ENCODE assay signal across 17 cellular contexts in the genomic region with DNA sequence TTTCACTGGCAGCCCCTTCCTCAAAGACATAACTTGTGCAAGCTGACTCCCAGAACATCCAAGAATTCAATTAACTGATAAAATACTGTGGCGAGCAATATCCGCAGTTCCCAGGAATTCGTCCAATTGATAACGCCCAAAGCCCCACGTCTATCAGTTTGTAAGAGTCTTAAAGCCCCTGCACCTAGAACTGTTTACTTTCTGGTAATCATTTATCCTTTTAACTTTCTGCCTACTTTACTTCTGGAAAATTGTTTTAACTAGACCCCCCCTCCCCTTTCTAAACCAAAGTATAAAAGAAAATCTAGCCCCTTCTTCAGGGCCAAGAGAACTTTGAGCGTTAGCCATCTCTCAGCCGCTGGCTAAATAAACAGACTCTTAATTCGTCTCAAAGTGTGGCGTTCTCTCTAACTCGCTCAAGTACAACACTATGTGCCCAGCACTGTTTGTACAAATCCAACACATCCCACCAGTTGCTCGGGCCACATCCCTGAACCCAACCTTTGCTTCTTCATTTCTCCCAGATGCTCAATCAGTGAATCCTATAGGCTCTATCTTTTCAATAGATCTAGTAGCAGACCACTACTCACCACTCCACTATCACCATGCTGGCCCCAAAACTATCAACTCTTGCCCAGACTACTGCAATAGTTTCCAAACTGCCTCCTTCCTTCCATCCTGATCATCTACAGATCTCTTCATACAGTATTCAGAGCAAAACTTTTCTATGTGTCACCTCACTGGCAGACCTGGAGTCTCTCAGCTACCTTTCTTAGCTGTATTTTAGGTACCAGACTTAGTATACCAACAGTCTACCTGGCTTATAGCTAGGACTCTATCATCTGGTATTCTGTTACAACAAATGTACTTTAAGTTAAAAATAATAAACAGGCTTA. TPM values are rescaled to one million over a fixed set of nuclear protein-coding genes. Genes with fewer than 3 reads are reported as not detected.
DNase-seq lines count a peak whose midpoint lies in the region; ATAC-seq and TF ChIP-seq lines count a peak whose summit lies in the region.
"Had no signal": no experiment of that assay in that cellular context is flagged by ENCODE, and none has a peak within 500 bp of the region (broad histone marks: within the 10 kb centered on the region; RNA-seq: fewer than 3 reads in every experiment).

No MANE protein-coding gene starts in this region.

- peaks cover 12% of the 10 kb centered on the region for H3K79me2 ChIP-seq in PC-3 (ENCODE audit: low read length)
- H3K79me2 ChIP-seq in hepatocyte, result peaks cover 10% of the 10 kb centered on the region

- H3K4me2 ChIP-seq in PC-3 (ENCODE audit: low read length) (peak overlapping the region; percentile 61; the same call in 1 of the 2 replicates), hepatocyte (peak overlapping the region; percentile 49)

- BruUV-seq in PC-3 (replicated peaks; lab: Mats Ljungman, UMichigan), result no TSS peak

- H2AFZ ChIP-seq in PC-3 (ENCODE audit: low read length), result no peak overlapping the region
- H2AFZ ChIP-seq in hepatocyte, result peak overlapping the region; percentile 10

- H3K9me3 ChIP-seq in PC-3 (ENCODE audit: low read length), result no peaks in the 10 kb centered on the region
- H3K9me3 ChIP-seq in hepatocyte (ENCODE audit: low read depth), result no peaks in the 10 kb centered on the region
- H3K9me3 ChIP-seq in mucosa of stomach (ENCODE audit: control insufficient read depth, low read length), result no peaks in the 10 kb centered on the region
- H3K9me3 ChIP-seq in upper lobe of left lung, result no peaks in the 10 kb centered on the region

- WGBS in hepatocyte (ENCODE audit: low lambda C conversion rate, missing lambda C conversion rate), result 40% methylated on average over 11 of the region's 11 CpGs
- 57 to 61% methylated on average over 11 of the region's 11 CpGs for WGBS in upper lobe of left lung, 2 donors

- no peak overlapping the region for H3K27ac ChIP-seq in PC-3 (ENCODE audit: low read length)
- H3K27ac ChIP-seq in hepatocyte, result peak overlapping the region; percentile 74
- H3K27ac ChIP-seq in upper lobe of left lung, result peak overlapping the region; percentile 2 to 65 (median 15)
- H3K27ac ChIP-seq: RWPE1 had no signal

- no peak for TF ChIP-seq EP300 in upper lobe of left lung (IDR thresholded peaks at IDR 0.05)

- H4K20me1 ChIP-seq in PC-3 (ENCODE audit: low read length) (peaks cover 8% of the 10 kb centered on the region), hepatocyte (ENCODE audit: insufficient read depth, poor library complexity, severe bottlenecking) (no peaks in the 10 kb centered on the region)

- POLR2A ChIA-PET in PC-3 (lab: Charles Lee; ENCODE audit: unreplicated experiment), result no interaction called here

- TF ChIP-seq POLR2A in upper lobe of left lung (IDR thresholded peaks at IDR 0.05), result no peak

- H3K36me3 ChIP-seq in PC-3 (ENCODE audit: low read depth, low read length) (no peaks in the 10 kb centered on the region), hepatocyte (replicated peaks; ENCODE audit: insufficient read depth, low read depth) (no peaks in the 10 kb centered on the region), mucosa of stomach (ENCODE audit: control insufficient read depth, insufficient read depth, low read length) (no peaks in the 10 kb centered on the region), upper lobe of left lung (no peaks in the 10 kb centered on the region)

- TF ChIP-seq CTCF in PC-3 (conservative IDR thresholded peaks at IDR 0.05; ENCODE audit: low read depth, low read length) (no peak), hepatocyte (IDR thresholded peaks at IDR 0.05; ENCODE audit: poor library complexity) (no peak), upper lobe of left lung (IDR thresholded peaks at IDR 0.05) (no peak)

- no peak for DNase-seq in PC-3
- DNase-seq in hepatocyte (ENCODE audit: low spot score), result no peak
- DNase-seq in upper lobe of left lung, result peak in 1 of 2 donors; percentile 56
- DNase-seq in head of caudate nucleus, result no peak
- no peak for DNase-seq in NCI-H345 treated with DMSO at 0.1 percent for 48 hours (lab: John Stamatoyannopoulos, UW; ENCODE audit: unreplicated experiment)
- no peak for DNase-seq in NCI-H69 (lab: John Stamatoyannopoulos, UW)
- DNase-seq: Calu3; CD4-positive, alpha-beta T cell; DMS79 treated with DMSO at 0.1 percent for 48 hours; H9; NCI-H1105 treated with DMSO at 0.1 percent for 48 hours; NCI-H446; NK-92 treated with Interleukin-12 subunit alpha and Interleukin-12 subunit beta, amount 100 ng/mL, for 24 hours; OCI-M1 had no signal

- no peak overlapping the region for H3K9ac ChIP-seq in PC-3 (ENCODE audit: low read length)
- H3K9ac ChIP-seq in mucosa of stomach (ENCODE audit: low read length), result peak overlapping the region; percentile 4

- H3K4me3 ChIP-seq in PC-3 (ENCODE audit: low read length), result no peak overlapping the region
- no peak overlapping the region for H3K4me3 ChIP-seq in hepatocyte
- H3K4me3 ChIP-seq in mucosa of stomach (ENCODE audit: low read length), result no peak overlapping the region
- H3K4me3 ChIP-seq in upper lobe of left lung, result no peak overlapping the region

- no peaks in the 10 kb centered on the region for H3K27me3 ChIP-seq in PC-3 (ENCODE audit: low read length)
- H3K27me3 ChIP-seq in hepatocyte, result no peaks in the 10 kb centered on the region
- H3K27me3 ChIP-seq in mucosa of stomach (ENCODE audit: control insufficient read depth, insufficient read depth, low read length), result no peaks in the 10 kb centered on the region
- H3K27me3 ChIP-seq in upper lobe of left lung, result no peaks in the 10 kb centered on the region

- ATAC-seq in PC-3, result no peak
- ATAC-seq in upper lobe of left lung (ENCODE audit: low FRiP score in 2 of 2), result no peak

- CTCF ChIA-PET in PC-3 (lab: Charles Lee), result no interaction called here

- H3K9me2 ChIP-seq in PC-3 (replicated peaks; ENCODE audit: low read length) (no peaks in the 10 kb centered on the region), hepatocyte (replicated peaks; ENCODE audit: insufficient read depth) (no peaks in the 10 kb centered on the region)

- intact Hi-C loops in PC-3 (cut with micrococcal nuclease) (no loop called here), head of caudate nucleus (cut with DNase I) (no loop called here)

- no peaks in the 10 kb centered on the region for H3F3A ChIP-seq in PC-3 (ENCODE audit: low read length, unreplicated experiment)

- H3K4me1 ChIP-seq in PC-3 (ENCODE audit: insufficient read depth, low read length) (peaks cover 31% of the 10 kb centered on the region), hepatocyte (ENCODE audit: insufficient read depth) (peaks cover 36% of the 10 kb centered on the region), mucosa of stomach (ENCODE audit: control insufficient read depth, insufficient read depth, low read length) (peaks cover 60% of the 10 kb centered on the region), upper lobe of left lung (peaks cover 9 to 45% (median 30%) of the 10 kb centered on the region in 4 donors)

RNA-seq across cellular contexts. Expression of a gene that starts 3.3 kb away (rescaled TPM):
- 63.9 and 69.8 TPM in 2 replicates for total RNA-seq in PC-3 (2014; rRNA removed)
- total RNA-seq in hepatocyte, result 31.1 and 41.6 TPM in 2 replicates
- 30.0 and 31.8 TPM in 2 replicates for polyA plus RNA-seq in hepatocyte
- 10 to 100 TPM; 24.8 to 48.6 (median 34.6) TPM for total RNA-seq in upper lobe of left lung

RNA-seq across cellular contexts. Expression of a gene that starts 14.0 kb away (rescaled TPM):
- 2.8 and 3.2 TPM in 2 replicates for total RNA-seq in PC-3 (2014; rRNA removed)
- total RNA-seq in hepatocyte, result 43.9 and 48.6 TPM in 2 replicates
- 44.6 and 49.5 TPM in 2 replicates for polyA plus RNA-seq in hepatocyte
- total RNA-seq in upper lobe of left lung, result 100 to 1,000 TPM in 4 of 6 donors, 10 to 100 TPM in 2; 37.4 to 258 (median 121) TPM
- total RNA-seq: HT1080 had no signal
